In the genomic region with DNA sequence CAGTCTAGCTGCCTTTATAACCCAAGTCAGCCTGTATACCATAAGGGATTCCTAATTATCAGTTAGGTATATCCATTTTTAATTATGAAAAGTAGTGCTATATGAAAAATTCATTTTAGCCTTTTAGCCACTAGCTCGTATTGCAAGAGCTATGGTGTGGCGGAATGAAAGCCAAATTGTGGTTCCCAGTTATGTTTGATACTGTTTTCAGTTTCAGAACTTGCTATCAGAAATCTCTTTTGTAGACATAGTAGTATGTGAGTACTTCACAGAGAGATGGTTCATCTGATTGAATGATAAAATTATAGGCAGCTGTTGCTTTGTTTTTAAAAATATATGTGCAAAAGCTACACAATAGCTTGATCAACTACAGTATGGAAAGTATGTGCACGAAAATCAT, we compare ENCODE assay signal across 17 cellular contexts.
DNase-seq lines count a peak whose midpoint lies in the region; ATAC-seq and TF ChIP-seq lines count a peak whose summit lies in the region.
"Had no signal": no experiment of that assay in that cellular context is flagged by ENCODE, and none has a peak within 500 bp of the region (broad histone marks: within the 10 kb centered on the region; RNA-seq: fewer than 3 reads in every experiment).

No MANE protein-coding gene starts in this region.

- no peaks in the 10 kb centered on the region for H3K9me3 Mint-ChIP-seq in glutamatergic neuron (ENCODE audit: unreplicated experiment)
- H3K9me3 Mint-ChIP-seq: stimulated activated memory B cell treated with anti-CD40 and anti-IgM and Interleukin-4, amounts not matched to agents 10 μg/mL and 1 μg/mL and 100 μg/mL, for 72 hours had no signal

- peak; percentile 27 for DNase-seq in GM10266 (ENCODE audit: extremely low spot score)
- DNase-seq in Jurkat, Clone E6-1 (ENCODE audit: low read depth, low spot score): peak; percentile 24
- DNase-seq in NCI-H1694 (lab: John Stamatoyannopoulos, UW): no peak
- no peak for DNase-seq in NCI-H2196 (lab: John Stamatoyannopoulos, UW; ENCODE audit: unreplicated experiment)
- DNase-seq in glutamatergic neuron: no peak
- no peak for DNase-seq in HUDEP-2 (lab: John Stamatoyannopoulos, UW; ENCODE audit: unreplicated experiment in 76 of 76)
- DNase-seq: GF-D8, left ventricle myocardium superior, NCI-H146, NCI-H510A, ovary, upper lobe of right lung had no signal

- ATAC-seq in GM18868 (IDR thresholded peaks at IDR 0.05; ENCODE audit: unreplicated experiment): peak; percentile 96
- peak; percentile 97 for ATAC-seq in HG02678 (IDR thresholded peaks at IDR 0.05; ENCODE audit: unreplicated experiment)
- ATAC-seq: left ventricle myocardium superior; stimulated activated memory B cell treated with anti-CD40 and anti-IgM and Interleukin-4, amounts not matched to agents 10 μg/mL and 1 μg/mL and 100 μg/mL, for 72 hours; upper lobe of right lung had no signal

- H3K4me3 ChIP-seq in Jurkat, Clone E6-1 (ENCODE audit: low read length): no peak overlapping the region
- H3K4me3 ChIP-seq: cardiac muscle cell, ovary, upper lobe of right lung had no signal

- H3K36me3 Mint-ChIP-seq in glutamatergic neuron (ENCODE audit: unreplicated experiment): no peaks in the 10 kb centered on the region

- TF ChIP-seq CTCF in GM10266 (IDR thresholded peaks at IDR 0.05; ENCODE audit: control insufficient read depth, insufficient read depth, low read depth, missing control alignments): no peak
- TF ChIP-seq CTCF in glutamatergic neuron (IDR thresholded peaks at IDR 0.05; ENCODE audit: partially characterized antibody, unreplicated experiment): no peak

- no peak overlapping the region for H3K27ac Mint-ChIP-seq in glutamatergic neuron (ENCODE audit: unreplicated experiment)
- H3K27ac Mint-ChIP-seq: activated naive CD8-positive, alpha-beta T cell; stimulated activated memory B cell treated with anti-CD40 and anti-IgM and Interleukin-4, amounts not matched to agents 10 μg/mL and 1 μg/mL and 100 μg/mL, for 72 hours had no signal

- H3K4me1 Mint-ChIP-seq in glutamatergic neuron (ENCODE audit: low read depth, unreplicated experiment): no peaks in the 10 kb centered on the region
- H3K4me1 Mint-ChIP-seq: stimulated activated memory B cell treated with anti-CD40 and anti-IgM and Interleukin-4, amounts not matched to agents 10 μg/mL and 1 μg/mL and 100 μg/mL, for 72 hours had no signal

- H3K4me3 Mint-ChIP-seq in glutamatergic neuron (ENCODE audit: unreplicated experiment): no peak overlapping the region
- H3K4me3 Mint-ChIP-seq: activated naive CD8-positive, alpha-beta T cell; stimulated activated memory B cell treated with anti-CD40 and anti-IgM and Interleukin-4, amounts not matched to agents 10 μg/mL and 1 μg/mL and 100 μg/mL, for 72 hours had no signal

- H3K27me3 Mint-ChIP-seq in glutamatergic neuron (ENCODE audit: unreplicated experiment): no peaks in the 10 kb centered on the region
- H3K27me3 Mint-ChIP-seq: activated naive CD8-positive, alpha-beta T cell; stimulated activated memory B cell treated with anti-CD40 and anti-IgM and Interleukin-4, amounts not matched to agents 10 μg/mL and 1 μg/mL and 100 μg/mL, for 72 hours had no signal

Comparison
In these comparisons a context has a peak if more than half of its experiments do, and no peak if none do; other contexts are left out.
1. DNase-seq: peak in GM10266 (single experiment) and Jurkat, Clone E6-1 (single experiment); none in NCI-H1694 (single experiment), NCI-H2196 (single experiment), glutamatergic neuron (single experiment) and HUDEP-2 (0 of 76).